Comparison of ENCODE assay signal across 16 cellular contexts in genomic region chr19:42819960-42820650, GRCh38. TPM values are rescaled to one million over a fixed set of nuclear protein-coding genes. Genes with fewer than 3 reads are reported as not detected.
DNase-seq lines count a peak whose midpoint lies in the region; TF ChIP-seq lines count a peak whose summit lies in the region.
"Not testable (repeated sequence)": the region's sequence is repeated elsewhere in the genome, so short reads cannot be mapped to it uniquely, and the experiment has no call there.
"Had no signal": no experiment of that assay in that cellular context is flagged by ENCODE, and none has a peak within 500 bp of the region (broad histone marks: within the 10 kb centered on the region; RNA-seq: fewer than 3 reads in every experiment).

No MANE protein-coding gene starts in this region.

- DNase-seq in AG20443 (ENCODE audit: low spot score) (peak; percentile 53), HCEC 1CT (peak; percentile 93), NCI-H526 treated with DMSO at 0.1 percent for 48 hours (lab: John Stamatoyannopoulos, UW) (peak; percentile 78), adipocyte (ENCODE audit: low read depth) (peak; percentile 90), choroid plexus epithelial cell (ENCODE audit: low read depth) (peak; percentile 91), fibroblast of the aortic adventitia (ENCODE audit: low read depth) (peak; percentile 91), lung microvascular endothelial cell (ENCODE audit: low read depth in 2 of 2) (peak; percentile 11 to 73), stromal cell of bone marrow (ENCODE audit: low read depth) (peak; percentile 63)

- H3K9ac ChIP-seq in adipocyte (ENCODE audit: low read length): peak overlapping the region; percentile 22

- not testable (repeated sequence) for H3K4me1 ChIP-seq in adipocyte (ENCODE audit: control insufficient read depth, insufficient read depth, low read length)

- H3K27me3 ChIP-seq in adipocyte (replicated peaks; ENCODE audit: control insufficient read depth, insufficient read depth, low read length): not testable (repeated sequence)

- not testable (repeated sequence) for H3K36me3 ChIP-seq in adipocyte (ENCODE audit: control insufficient read depth, insufficient read depth, low read length, severe bottlenecking)

- H3K9me3 ChIP-seq in adipocyte (ENCODE audit: control insufficient read depth, low read length): not testable (repeated sequence)

- not testable (repeated sequence) for H3K4me3 ChIP-seq in adipocyte (ENCODE audit: low read length); choroid plexus epithelial cell (ENCODE audit: low read depth, low read length); fibroblast of the aortic adventitia (ENCODE audit: low read depth, low read length)

- TF ChIP-seq CTCF in choroid plexus epithelial cell (conservative IDR thresholded peaks at IDR 0.05; ENCODE audit: low read depth, low read length); fibroblast of the aortic adventitia (IDR thresholded peaks at IDR 0.05; ENCODE audit: insufficient read depth, low read length): not testable (repeated sequence)

RNA-seq across cellular contexts. Expression of gene PSG8, which starts 54.6 kb away (rescaled TPM):
- total RNA-seq in fibroblast of the aortic adventitia (ENCODE audit: low replicate concordance) (not detected in 2 replicates), lung microvascular endothelial cell (0.22 and 0.60 TPM in 2 replicates)
- total RNA-seq: activated CD8-positive, alpha-beta memory T cell treated with anti-CD3 and anti-CD28 coated beads for 36 hours; Calu3; cardiac septum; glomerular endothelial cell; H9; HepG2; Peyer's patch; prostate gland had no signal

RNA-seq across cellular contexts. Expression of gene PSG1, which starts 59.4 kb away (rescaled TPM):
- total RNA-seq in fibroblast of the aortic adventitia (ENCODE audit: low replicate concordance) (0.72 TPM in 1 of 2 replicates, not detected in the other), lung microvascular endothelial cell (0.22 TPM in 1 of 2 replicates, not detected in the other)
- total RNA-seq: activated CD8-positive, alpha-beta memory T cell treated with anti-CD3 and anti-CD28 coated beads for 36 hours; Calu3; cardiac septum; H9; HepG2; Peyer's patch; prostate gland had no signal

Comparison
In these comparisons a context has a peak if more than half of its experiments do, and no peak if none do; other contexts are left out.
1. DNase-seq: peak in every context shown above with its lines; median percentile 93 in HCEC 1CT; 91 in choroid plexus epithelial cell; 91 in fibroblast of the aortic adventitia; 90 in adipocyte; 78 in NCI-H526 treated with DMSO at 0.1 percent for 48 hours; 63 in stromal cell of bone marrow; 53 in AG20443; 42 in lung microvascular endothelial cell.